In genomic region chr11:31779268-31779879, GRCh38 we compare ENCODE assay signal across 14 cellular contexts. TPM values are rescaled to one million over a fixed set of nuclear protein-coding genes. Genes with fewer than 3 reads are reported as not detected.
A peak's percentile ranks its signal among the peaks of the same experiment; 100 is the strongest.
DNase-seq lines count a peak whose midpoint lies in the region; ATAC-seq and TF ChIP-seq lines count a peak whose summit lies in the region.
"Had no signal": no experiment of that assay in that cellular context is flagged by ENCODE, and none has a peak within 500 bp of the region (broad histone marks: within the 10 kb centered on the region; RNA-seq: fewer than 3 reads in every experiment).

No MANE protein-coding gene starts in this region.

- H3K9me3 ChIP-seq in right cardiac atrium (ENCODE audit: control insufficient read depth, low read length), result peaks cover 2% of the 10 kb centered on the region
- H3K9me3 ChIP-seq: A549 had no signal

- no peaks in the 10 kb centered on the region for H3K27me3 ChIP-seq in right cardiac atrium (ENCODE audit: control insufficient read depth, insufficient read depth)

- DNase-seq in left ventricle myocardium superior (no peak), right cardiac atrium (no peak), astrocyte of the cerebellum (ENCODE audit: low read depth) (peak; percentile 50), islet precursor cell (peak; percentile 76), NAMALWA (ENCODE audit: low spot score) (no peak), middle frontal gyrus (ENCODE audit: extremely low spot score, low spot score) (no peak)
- DNase-seq: DND-41; immature natural killer cell; NCI-H1048; stimulated activated naive CD8-positive, alpha-beta T cell treated with anti-CD3 and anti-CD28 coated beads, Interleukin-15, Interleukin-2, amounts not matched to agents 100 U/mL and 50 U/mL, for 24 hours had no signal

- in situ Hi-C loops in astrocyte of the cerebellum (cut with HindIII; ENCODE audit: low sequenced_read_pairs), result no loop called here

- H3K27ac ChIP-seq in right cardiac atrium (ENCODE audit: low read length), result no peak overlapping the region
- H3K27ac ChIP-seq: A549 had no signal

- ATAC-seq in left ventricle myocardium superior, result peak; percentile 60
- no peak for ATAC-seq in right cardiac atrium
- ATAC-seq in GM19395 (IDR thresholded peaks at IDR 0.05; ENCODE audit: unreplicated experiment), result no peak
- ATAC-seq in HG02840 (IDR thresholded peaks at IDR 0.05; ENCODE audit: low FRiP score, unreplicated experiment), result no peak
- ATAC-seq: A549; stimulated activated naive CD8-positive, alpha-beta T cell treated with anti-CD3 and anti-CD28 coated beads, Interleukin-15, Interleukin-2, amounts not matched to agents 100 U/mL and 50 U/mL, for 24 hours had no signal

- intact Hi-C loops in left ventricle myocardium superior (cut with micrococcal nuclease) (no loop called here), right cardiac atrium (cut with DNase I) (no loop called here)

- WGBS in right cardiac atrium, result 48% methylated on average over 7 of the region's 7 CpGs

- no peak for TF ChIP-seq CTCF in astrocyte of the cerebellum (IDR thresholded peaks at IDR 0.05; ENCODE audit: low read depth, low read length, missing control alignments)

- H3K4me3 ChIP-seq in right cardiac atrium (ENCODE audit: low read length) (no peak overlapping the region), astrocyte of the cerebellum (ENCODE audit: low read depth, low read length) (no peak overlapping the region)
- H3K4me3 ChIP-seq: A549 had no signal

- H3K4me1 ChIP-seq in right cardiac atrium (ENCODE audit: control insufficient read depth, insufficient read depth, low read length), result peaks cover 1% of the 10 kb centered on the region
- H3K4me1 ChIP-seq: A549 had no signal

RNA-seq across cellular contexts. Expression of gene PAX6, which starts 31.7 kb away (rescaled TPM):
- total RNA-seq in left ventricle myocardium superior, result not detected
- not detected for total RNA-seq in right cardiac atrium
- 0.02 TPM for polyA plus RNA-seq in right cardiac atrium
- total RNA-seq: T-helper 1 cell treated with Interleukin-12 subunit alpha and Interleukin-12 subunit beta and Interleukin-4 antibody, amounts not matched to agents 30 ng/mL and 1 ng/mL, for 36 hours had no signal
- polyA plus RNA-seq: immature natural killer cell had no signal

Comparison
In these comparisons a context has a peak if more than half of its experiments do, and no peak if none do; other contexts are left out.
1. DNase-seq: peak in astrocyte of the cerebellum (single experiment) and islet precursor cell (single experiment); none in left ventricle myocardium superior (single experiment), right cardiac atrium (0 of 3), NAMALWA (single experiment) and middle frontal gyrus (single experiment).